In genomic region chr1:39841429-39841828, GRCh38 we compare ENCODE assay signal across 21 cellular contexts. TPM values are rescaled to one million over a fixed set of nuclear protein-coding genes. Genes with fewer than 3 reads are reported as not detected.
"Had no signal": no experiment of that assay in that cellular context is flagged by ENCODE, and none has a peak within 500 bp of the region (broad histone marks: within the 10 kb centered on the region; RNA-seq: fewer than 3 reads in every experiment).

No MANE protein-coding gene starts in this region.

- H3K27me3 Mint-ChIP-seq: activated CD8-positive, alpha-beta memory T cell treated with anti-CD3 and anti-CD28 coated beads, Interleukin-2, amount 10 ng/mL, durations not matched to agents 7 days and 5 days; activated naive CD8-positive, alpha-beta T cell treated with anti-CD3 and anti-CD28 coated beads for 36 hours; stimulated activated memory B cell treated with anti-CD40 and anti-IgM and Interleukin-4, amounts not matched to agents 10 μg/mL and 1 μg/mL and 100 μg/mL, for 72 hours had no signal

- H3K27me3 ChIP-seq: brain microvascular endothelial cell, thyroid gland had no signal

- ATAC-seq: activated CD8-positive, alpha-beta memory T cell treated with anti-CD3 and anti-CD28 coated beads, Interleukin-2, amount 10 ng/mL, durations not matched to agents 7 days and 5 days; stimulated activated memory B cell treated with anti-CD40 and anti-IgM and Interleukin-4, amounts not matched to agents 10 μg/mL and 1 μg/mL and 100 μg/mL, for 72 hours had no signal

- H3K9me3 ChIP-seq: thyroid gland had no signal

- H3K27ac Mint-ChIP-seq: activated CD8-positive, alpha-beta memory T cell treated with anti-CD3 and anti-CD28 coated beads, Interleukin-2, amount 10 ng/mL, durations not matched to agents 7 days and 5 days; activated naive CD8-positive, alpha-beta T cell treated with anti-CD3 and anti-CD28 coated beads for 36 hours; stimulated activated memory B cell treated with anti-CD40 and anti-IgM and Interleukin-4, amounts not matched to agents 10 μg/mL and 1 μg/mL and 100 μg/mL, for 72 hours had no signal

- H3K4me3 ChIP-seq: thyroid gland had no signal

- H3K4me3 Mint-ChIP-seq: activated CD8-positive, alpha-beta memory T cell treated with anti-CD3 and anti-CD28 coated beads, Interleukin-2, amount 10 ng/mL, durations not matched to agents 7 days and 5 days; activated naive CD8-positive, alpha-beta T cell treated with anti-CD3 and anti-CD28 coated beads for 36 hours; stimulated activated memory B cell treated with anti-CD40 and anti-IgM and Interleukin-4, amounts not matched to agents 10 μg/mL and 1 μg/mL and 100 μg/mL, for 72 hours had no signal

- H3K9me3 Mint-ChIP-seq: activated naive CD8-positive, alpha-beta T cell treated with anti-CD3 and anti-CD28 coated beads for 36 hours; stimulated activated memory B cell treated with anti-CD40 and anti-IgM and Interleukin-4, amounts not matched to agents 10 μg/mL and 1 μg/mL and 100 μg/mL, for 72 hours had no signal

- DNase-seq: activated CD4-positive, alpha-beta T cell treated with anti-CD3 and anti-CD28 coated beads for 1 hour; activated CD4-positive, alpha-beta T cell treated with anti-CD3 and anti-CD28 coated beads, Interleukin-2, amount 50 U/mL, for 48 hours; activated CD8-positive, alpha-beta memory T cell treated with anti-CD3 and anti-CD28 coated beads, Interleukin-2, amount 10 ng/mL, durations not matched to agents 7 days and 5 days; activated effector memory CD4-positive, alpha-beta T cell treated with anti-CD3 and anti-CD28 coated beads, Interleukin-2, amount 50 U/mL, for 16 hours; activated naive CD8-positive, alpha-beta T cell treated with anti-CD3 and anti-CD28 coated beads for 36 hours; activated T-cell treated with anti-CD3 and anti-CD28 coated beads, Interleukin-2, amount 50 U/mL, for 1 hour; amygdala; brain microvascular endothelial cell; cerebellar nuclear complex; foreskin melanocyte; head of caudate nucleus; midbrain; retina; stimulated activated CD4-positive, alpha-beta T cell treated with anti-CD3 and anti-CD28 coated beads, Interleukin-2, amount 100 ng/mL, for 48 hours; SW 1271; T1000; thyroid gland had no signal

- H3K27ac ChIP-seq: brain microvascular endothelial cell, epithelial cell of prostate, thyroid gland had no signal

- FAIRE-seq: urothelium cell line had no signal

RNA-seq across cellular contexts. Expression of gene BMP8B, which starts 52.8 kb away (rescaled TPM):
- total RNA-seq: fibroblast of lung had no signal
